16 cellular contexts compared by ENCODE assay signal in genomic region chr1:16443975-16444745, GRCh38. TPM values are rescaled to one million over a fixed set of nuclear protein-coding genes. Genes with fewer than 3 reads are reported as not detected.
DNase-seq lines count a peak whose midpoint lies in the region; ATAC-seq, FAIRE-seq and TF ChIP-seq lines count a peak whose summit lies in the region.
"Had no signal": no experiment of that assay in that cellular context is flagged by ENCODE, and none has a peak within 500 bp of the region (broad histone marks: within the 10 kb centered on the region; RNA-seq: fewer than 3 reads in every experiment).

No MANE protein-coding gene starts in this region.

- H3K4me2 ChIP-seq in K562 (ENCODE audit: insufficient read depth, low read length): peak overlapping the region; percentile 75
- H3K4me2 ChIP-seq in neuronal stem cell (ENCODE audit: insufficient read depth, low read length, poor library complexity, severe bottlenecking): no peak overlapping the region

- peaks cover 3% of the 10 kb centered on the region for H3K9me1 ChIP-seq in K562 (ENCODE audit: control insufficient read depth, insufficient read depth, low read length)

- WGBS in K562 (ENCODE audit: insufficient coverage, low coverage, missing lambda C conversion rate): 29% methylated on average over 14 of the region's 14 CpGs
- no CpG with 5 or more reads among the region's 14 CpGs for WGBS in neuronal stem cell (ENCODE audit: extremely low coverage in 2 of 2, insufficient read length in 2 of 2, insufficient replicate concordance in 1 of 2), 2 donors

- H3K36me3 ChIP-seq in K562 (ENCODE audit: control insufficient read depth, insufficient read depth, low read length) (peaks cover 69% of the 10 kb centered on the region), neuronal stem cell (replicated peaks in 1 of 2; ENCODE audit: control insufficient read depth in 2 of 2, insufficient read depth in 2 of 2, low read length in 2 of 2) (peaks cover 36 to 66% of the 10 kb centered on the region in 2 donors)

- H2BK15ac ChIP-seq in neuronal stem cell (ENCODE audit: low read length): no peak overlapping the region

- no peak overlapping the region for H3K4ac ChIP-seq in neuronal stem cell (ENCODE audit: low read length)

- CTCF ChIA-PET in T-cell (lab: Charles Lee) (no interaction called here), K562 (lab: Yijun Ruan, JAX; ENCODE audit: low intra/inter-chr PET ratio) (no interaction called here)

- H3K4me1 Mint-ChIP-seq in activated CD4-positive, alpha-beta T cell treated with anti-CD3 and anti-CD28 coated beads, Interleukin-2, amount 10 ng/mL, durations not matched to agents 24 days and 14 days: peaks cover 26% of the 10 kb centered on the region
- peaks cover 58 to 67% (median 64%) of the 10 kb centered on the region in 3 donors for H3K4me1 Mint-ChIP-seq in T-cell

- H3K23ac ChIP-seq in neuronal stem cell (ENCODE audit: low read depth, low read length, poor library complexity): no peak overlapping the region

- FAIRE-seq in K562 (lab: Jason Lieb, UNC): peak; percentile 91
- FAIRE-seq: A204.1, H1 had no signal

- H2AFZ ChIP-seq in K562 (ENCODE audit: low read depth, low read length): peak overlapping the region; percentile 24; the same call in 1 of the 2 replicates
- H2AFZ ChIP-seq in neuronal stem cell (ENCODE audit: low read length): no peak overlapping the region

- no peak overlapping the region for H2BK120ac ChIP-seq in neuronal stem cell (ENCODE audit: low read depth, low read length)

- H4K8ac ChIP-seq in neuronal stem cell (ENCODE audit: low read depth, low read length): no peak overlapping the region

- TF ChIP-seq RAD21 in K562 (CRISPR knock-in tag; conservative IDR thresholded peaks at IDR 0.05 in 1 of 2, IDR thresholded peaks at IDR 0.05 in 1 of 2): no peak

- H3K9me3 ChIP-seq in K562 (replicated peaks; ENCODE audit: control insufficient read depth, insufficient read depth, low read depth, low read length) (no peaks in the 10 kb centered on the region), neuronal stem cell (replicated peaks in 1 of 2; ENCODE audit: control insufficient read depth in 2 of 2, insufficient read depth in 1 of 2, low read depth in 1 of 2, low read length in 2 of 2) (no peaks in the 10 kb centered on the region)

- no peaks in the 10 kb centered on the region for H3K27me3 Mint-ChIP-seq in activated CD4-positive, alpha-beta T cell treated with anti-CD3 and anti-CD28 coated beads, Interleukin-2, amount 10 ng/mL, durations not matched to agents 24 days and 14 days
- H3K27me3 Mint-ChIP-seq in T-cell: no peaks in the 10 kb centered on the region
- H3K27me3 Mint-ChIP-seq: memory B cell had no signal

- in situ Hi-C loops in K562 (cut with MboI): loop anchor here (25.0 kb wide), 1 partner anchor 418 kb away; no protein-coding TSS in a partner anchor

- H3K36me3 Mint-ChIP-seq in activated CD4-positive, alpha-beta T cell treated with anti-CD3 and anti-CD28 coated beads, Interleukin-2, amount 10 ng/mL, durations not matched to agents 24 days and 14 days (ENCODE audit: low read depth): peaks cover 54% of the 10 kb centered on the region
- H3K36me3 Mint-ChIP-seq in T-cell: peaks cover 44% of the 10 kb centered on the region

- peaks cover 2% of the 10 kb centered on the region; the same call in 1 of the 2 replicates for H4K20me1 ChIP-seq in K562 (replicated peaks; ENCODE audit: control insufficient read depth, insufficient read depth, low read length)

- no peak for DNase-seq in activated CD4-positive, alpha-beta T cell treated with anti-CD3 and anti-CD28 coated beads, Interleukin-2, amount 10 ng/mL, durations not matched to agents 24 days and 14 days
- DNase-seq in activated CD4-positive, alpha-beta T cell treated with anti-CD3 and anti-CD28 coated beads for 4 hours: no peak
- DNase-seq in T-cell (no peak), K562 (ENCODE audit: extremely low read depth in 1 of 4, low spot score in 3 of 4) (peak; percentile 57 to 86 (median 71)), neuronal stem cell (ENCODE audit: low spot score) (no peak), GOT3 (lab: John Stamatoyannopoulos, UW) (no peak)
- DNase-seq in activated CD4-positive, CD25-positive, alpha-beta regulatory T cell treated with anti-CD3 and anti-CD28 coated beads, Interleukin-2, amount 50 U/mL, for 72 hours: no peak
- DNase-seq: amniotic stem cell, NCI-H1092 treated with DMSO at 0.1 percent for 48 hours, NCI-H2171 treated with DMSO at 0.1 percent for 48 hours, T1000 had no signal

- H3K79me1 ChIP-seq in neuronal stem cell (ENCODE audit: low read depth, low read length): peaks cover 10% of the 10 kb centered on the region

- TF ChIP-seq CTCF in K562 (IDR thresholded peaks at IDR 0.05 in 2 of 3, conservative IDR thresholded peaks at IDR 0.05 in 1 of 3; ENCODE audit: insufficient read depth in 2 of 3, low read depth in 1 of 3, low read length in 3 of 3): peak in 2 of 3 experiments; percentile 13 to 24; a peak in 2 of 6 replicates

- H3K9me3 Mint-ChIP-seq in activated CD4-positive, alpha-beta T cell treated with anti-CD3 and anti-CD28 coated beads, Interleukin-2, amount 10 ng/mL, durations not matched to agents 24 days and 14 days: no peaks in the 10 kb centered on the region
- H3K9me3 Mint-ChIP-seq in T-cell: no peaks in the 10 kb centered on the region
- H3K9me3 Mint-ChIP-seq: memory B cell had no signal

- ATAC-seq in T-cell (replicated peaks in 1 of 4): no peak
- peak; percentile 84 for ATAC-seq in K562
- no peak for ATAC-seq in GM21737 (IDR thresholded peaks at IDR 0.05; ENCODE audit: unreplicated experiment)

- no peaks in the 10 kb centered on the region for H3K27me3 ChIP-seq in K562 (ENCODE audit: control insufficient read depth in 2 of 2, insufficient read depth in 2 of 2, low read length in 2 of 2)
- no peaks in the 10 kb centered on the region for H3K27me3 ChIP-seq in neuronal stem cell (ENCODE audit: control insufficient read depth in 3 of 3, insufficient read depth in 3 of 3, low read depth in 1 of 3, low read length in 3 of 3)

- TF ChIP-seq POLR2A in K562 (conservative IDR thresholded peaks at IDR 0.05): 0 out of 2 replicates have a peak, but pooled peaks have one; percentile 30

- H3K4me1 ChIP-seq in K562 (replicated peaks in 1 of 2; ENCODE audit: control insufficient read depth in 2 of 2, insufficient read depth in 2 of 2, low read length in 2 of 2): peaks cover 37 to 44% of the 10 kb centered on the region in 2 experiments
- H3K4me1 ChIP-seq in neuronal stem cell (ENCODE audit: control insufficient read depth in 2 of 2, insufficient read depth in 1 of 2, low read depth in 1 of 2, low read length in 2 of 2): peaks cover 5 to 6% of the 10 kb centered on the region in 2 donors

- H3K79me2 ChIP-seq in K562 (ENCODE audit: control insufficient read depth, insufficient read depth, low read length): peaks cover 51% of the 10 kb centered on the region

- peak overlapping the region; percentile 61 for H3K27ac Mint-ChIP-seq in activated CD4-positive, alpha-beta T cell treated with anti-CD3 and anti-CD28 coated beads, Interleukin-2, amount 10 ng/mL, durations not matched to agents 24 days and 14 days
- H3K27ac Mint-ChIP-seq in T-cell: peak overlapping the region; percentile 10 to 16
- H3K27ac Mint-ChIP-seq: memory B cell had no signal

- peak overlapping the region; percentile 57 to 90 for H3K9ac ChIP-seq in K562 (ENCODE audit: insufficient read depth in 1 of 2, low read depth in 2 of 2, low read length in 2 of 2)
- no peak overlapping the region for H3K9ac ChIP-seq in neuronal stem cell (ENCODE audit: low read depth, low read length, poor library complexity)

- H3K4me3 Mint-ChIP-seq in activated CD4-positive, alpha-beta T cell treated with anti-CD3 and anti-CD28 coated beads, Interleukin-2, amount 10 ng/mL, durations not matched to agents 24 days and 14 days: no peak overlapping the region
- no peak overlapping the region for H3K4me3 Mint-ChIP-seq in T-cell
- H3K4me3 Mint-ChIP-seq: memory B cell had no signal

- POLR2A ChIA-PET in T-cell (lab: Charles Lee) (no interaction called here), K562 (lab: Yijun Ruan, JAX) (interaction anchor here (0.7 to 2.2 kb wide), 11 partner anchors 9 to 369 kb away, joined by 3 to 11 read pairs (median 3); no protein-coding TSS in a partner anchor)

- H2AK5ac ChIP-seq in neuronal stem cell (ENCODE audit: low read depth, low read length): no peak overlapping the region

- intact Hi-C loops in activated CD4-positive, alpha-beta T cell treated with anti-CD3 and anti-CD28 coated beads, Interleukin-2, amount 10 ng/mL, durations not matched to agents 24 days and 14 days (cut with micrococcal nuclease): loop anchor here (5.0 kb wide), 1 partner anchor 53 kb away; no protein-coding TSS in a partner anchor
- intact Hi-C loops in K562 (cut with micrococcal nuclease): loop anchor here (5.0 kb wide), 2 partner anchors 168 to 508 kb away; partner anchors contain the start of gene NBPF1

- H3K27ac ChIP-seq in K562 (ENCODE audit: extremely low read depth, low read depth, low read length) (peak overlapping the region; percentile 72), neuronal stem cell (replicated peaks; ENCODE audit: low read length) (no peak overlapping the region)

- no peak overlapping the region for H3K18ac ChIP-seq in neuronal stem cell (ENCODE audit: low read length)

- H2BK5ac ChIP-seq in neuronal stem cell (ENCODE audit: low read length): peak overlapping the region; percentile 11

- no peak overlapping the region for H3K14ac ChIP-seq in neuronal stem cell (ENCODE audit: low read length)

- TF ChIP-seq EP300 in K562 (IDR thresholded peaks at IDR 0.05; ENCODE audit: low read length): peak; percentile 55; the same call in 1 of the 2 replicates

- no peak overlapping the region for H4K91ac ChIP-seq in neuronal stem cell (ENCODE audit: low read depth, low read length, poor library complexity)

- BruUV-seq in K562 (replicated peaks; lab: Mats Ljungman, UMichigan): no TSS peak

- peak overlapping the region; percentile 7; the same call in 1 of the 2 replicates for H3K4me3 ChIP-seq in K562
- no peak overlapping the region for H3K4me3 ChIP-seq in neuronal stem cell (ENCODE audit: low read length in 2 of 2)

- H2BK12ac ChIP-seq in neuronal stem cell (ENCODE audit: low read length): no peak overlapping the region

RNA-seq across cellular contexts. Expression of gene NECAP2, which starts 3.6 kb away (rescaled TPM):
- total RNA-seq in activated CD4-positive, alpha-beta T cell treated with anti-CD3 and anti-CD28 coated beads, Interleukin-2, amount 10 ng/mL, durations not matched to agents 24 days and 14 days: 74.1 and 76.8 TPM in 2 replicates
- total RNA-seq in T-cell: 100 to 1,000 TPM in 4 of 5 donors, 10 to 100 TPM in 1; 98.4 to 149 (median 138) TPM
- total RNA-seq in K562 (2011; cell fraction: chromatin; rRNA removed; ENCODE audit: low replicate concordance): 80.1 and 150 TPM in 2 replicates
- total RNA-seq in K562 (2011; cell fraction: nucleolus; rRNA removed): 98.0 and 100 TPM in 2 replicates
- total RNA-seq in K562 (2011; cell fraction: nucleoplasm; rRNA removed): 86.6 and 88.1 TPM in 2 replicates
- total RNA-seq in K562 (2014; rRNA removed): 82.8 and 105 TPM in 2 replicates
- total RNA-seq in K562 (2014; rRNA removed; fragmentation: Illumina TruSeq; extraction: Trizol): 58.6 and 62.1 TPM in 2 replicates
- 77.6 and 79.2 TPM in 2 replicates for total RNA-seq in K562 (2015; rRNA removed; fragmentation: Illumina TruSeq; extraction: Trizol)
- total RNA-seq in K562 (2021): 71.9 and 72.5 TPM in 2 replicates
- 81.8 and 85.4 TPM in 2 replicates for polyA plus RNA-seq in K562 (2011; rRNA removed)
- polyA plus RNA-seq in K562 (2011; cell fraction: cytosol; rRNA removed): 92.3 and 104 TPM in 2 replicates
- 65.6 and 71.5 TPM in 2 replicates for polyA plus RNA-seq in K562 (2011; cell fraction: nucleus; rRNA removed)
- 75.2 and 79.0 TPM in 2 replicates for polyA plus RNA-seq in K562 (2012)
- polyA plus RNA-seq in K562 (2014; fragmentation: Illumina TruSeq; extraction: Trizol): 92.9 and 93.7 TPM in 2 replicates
- 10 to 100 TPM; 22.7 to 30.6 TPM for polyA plus RNA-seq in K562 (2014; fragmentation: Nextera tagmentation; extraction: Ambion mirVana)
- 107 and 118 TPM in 2 replicates for polyA plus RNA-seq in K562 (2014; rRNA removed)
- 70.5 and 74.7 TPM in 2 replicates for polyA minus RNA-seq in K562 (2011; rRNA and poly(A)+ RNA removed)
- 45.0 and 45.3 TPM in 2 replicates for polyA minus RNA-seq in K562 (2011; cell fraction: cytosol; rRNA and poly(A)+ RNA removed)
- 31.8 and 51.9 TPM in 2 replicates for polyA minus RNA-seq in K562 (2011; cell fraction: nucleus; rRNA and poly(A)+ RNA removed)
- 38.4 TPM for polyA plus RNA-seq in neuronal stem cell (2013, experiment 1 of 2)
- 38.2 TPM for polyA plus RNA-seq in neuronal stem cell (2013, experiment 2 of 2)

RNA-seq across cellular contexts. Expression of gene SPATA21, which starts 6.9 kb away (rescaled TPM):
- not detected in 2 replicates for total RNA-seq in activated CD4-positive, alpha-beta T cell treated with anti-CD3 and anti-CD28 coated beads, Interleukin-2, amount 10 ng/mL, durations not matched to agents 24 days and 14 days
- not detected for total RNA-seq in T-cell
- total RNA-seq in K562 (2011; cell fraction: chromatin; rRNA removed; ENCODE audit: low replicate concordance): 0.19 and 0.77 TPM in 2 replicates
- total RNA-seq in K562 (2011; cell fraction: nucleolus; rRNA removed): 0.33 and 0.53 TPM in 2 replicates
- total RNA-seq in K562 (2011; cell fraction: nucleoplasm; rRNA removed): 0.22 TPM in 1 of 2 replicates, not detected in the other
- 0.08 TPM in 1 of 2 replicates, not detected in the other for total RNA-seq in K562 (2014; rRNA removed)
- 0.11 and 0.13 TPM in 2 replicates for total RNA-seq in K562 (2014; rRNA removed; fragmentation: Illumina TruSeq; extraction: Trizol)
- 0.11 TPM in 1 of 2 replicates, not detected in the other for total RNA-seq in K562 (2015; rRNA removed; fragmentation: Illumina TruSeq; extraction: Trizol)
- total RNA-seq in K562 (2021): 0.13 TPM in 1 of 2 replicates, not detected in the other
- 0.04 and 0.17 TPM in 2 replicates for polyA plus RNA-seq in K562 (2011; rRNA removed)
- 0.07 and 0.25 TPM in 2 replicates for polyA plus RNA-seq in K562 (2011; cell fraction: cytosol; rRNA removed)
- polyA plus RNA-seq in K562 (2011; cell fraction: nucleus; rRNA removed): 0.17 and 0.87 TPM in 2 replicates
- 0.12 and 0.26 TPM in 2 replicates for polyA plus RNA-seq in K562 (2012)
- polyA plus RNA-seq in K562 (2014; fragmentation: Illumina TruSeq; extraction: Trizol): 0.15 TPM in 1 of 2 replicates, not detected in the other
- polyA plus RNA-seq in K562 (2014; fragmentation: Nextera tagmentation; extraction: Ambion mirVana): under 1 TPM in 1 of 2 experiments, not detected in 1; 0.10 TPM
- 0.28 and 0.36 TPM in 2 replicates for polyA plus RNA-seq in K562 (2014; rRNA removed)
- polyA minus RNA-seq in K562 (2011; rRNA and poly(A)+ RNA removed): not detected in 2 replicates
- polyA minus RNA-seq in K562 (2011; cell fraction: cytosol; rRNA and poly(A)+ RNA removed): not detected in 2 replicates
- not detected in 2 replicates for polyA minus RNA-seq in K562 (2011; cell fraction: nucleus; rRNA and poly(A)+ RNA removed)
- 0.17 TPM for polyA plus RNA-seq in neuronal stem cell (2013, experiment 1 of 2)
- polyA plus RNA-seq in neuronal stem cell (2013, experiment 2 of 2): 0.10 TPM
- total RNA-seq: cerebellum, H1 had no signal
- polyA plus RNA-seq: H1 had no signal

Comparison
In these comparisons a context has a peak if more than half of its experiments do, and no peak if none do; other contexts are left out.
1. DNase-seq: peak in K562 (4 of 4); none in activated CD4-positive, alpha-beta T cell treated with anti-CD3 and anti-CD28 coated beads, Interleukin-2, amount 10 ng/mL, durations not matched to agents 24 days and 14 days (single experiment), activated CD4-positive, alpha-beta T cell treated with anti-CD3 and anti-CD28 coated beads for 4 hours (0 of 2), T-cell (0 of 34), neuronal stem cell (single experiment), GOT3 (single experiment) and activated CD4-positive, CD25-positive, alpha-beta regulatory T cell treated with anti-CD3 and anti-CD28 coated beads, Interleukin-2, amount 50 U/mL, for 72 hours (single experiment).